11 cellular contexts compared by ENCODE assay signal in genomic region chr17:2883544-2884203, GRCh38.
DNase-seq lines count a peak whose midpoint lies in the region; FAIRE-seq and TF ChIP-seq lines count a peak whose summit lies in the region.
"Had no signal": no experiment of that assay in that cellular context is flagged by ENCODE, and none has a peak within 500 bp of the region (broad histone marks: within the 10 kb centered on the region; RNA-seq: fewer than 3 reads in every experiment).

No MANE protein-coding gene starts in this region.

- no peak overlapping the region for H3K4ac ChIP-seq in H1 (replicated peaks; ENCODE audit: insufficient read length, low read depth, low read length)

- H2BK20ac ChIP-seq in H1 (ENCODE audit: low read length): no peak overlapping the region

- H3K36me3 ChIP-seq in H1 (ENCODE audit: control insufficient read depth in 2 of 4, insufficient read depth in 4 of 4, low read length in 3 of 4) (no peaks in the 10 kb centered on the region), smooth muscle cell (ENCODE audit: low read depth) (no peaks in the 10 kb centered on the region)
- H3K36me3 ChIP-seq: uterus had no signal

- H3K27ac ChIP-seq in H1 (ENCODE audit: low read depth, low read length) (no peak overlapping the region), smooth muscle cell (ENCODE audit: low read depth) (no peak overlapping the region)
- H3K27ac ChIP-seq: 22Rv1, skin epidermis, uterus had no signal

- no peak for TF ChIP-seq RAD21 in H1 (IDR thresholded peaks at IDR 0.05 in 1 of 2, conservative IDR thresholded peaks at IDR 0.05 in 1 of 2; ENCODE audit: low read depth in 2 of 2, low read length in 2 of 2)

- no peaks in the 10 kb centered on the region for H3K9me3 ChIP-seq in H1 (ENCODE audit: insufficient read depth in 2 of 2, low read depth in 1 of 2, low read length in 1 of 2)
- H3K9me3 ChIP-seq in smooth muscle cell (replicated peaks; ENCODE audit: low read depth): no peaks in the 10 kb centered on the region
- H3K9me3 ChIP-seq: uterus had no signal

- WGBS in H1 (ENCODE audit: extremely low coverage in 1 of 2, insufficient coverage in 1 of 2, insufficient read length in 1 of 2, insufficient replicate concordance in 2 of 2, low coverage in 1 of 2, low lambda C conversion rate in 2 of 2, missing lambda C conversion rate in 1 of 2), 2 experiments: 75% methylated on average over 10 of the region's 10 CpGs; no CpG with 5 or more reads in 1 of the 2 experiments
- WGBS in smooth muscle cell (ENCODE audit: low lambda C conversion rate): 64% methylated on average over 10 of the region's 10 CpGs

- DNase-seq in DMS 273 (lab: John Stamatoyannopoulos, UW; ENCODE audit: unreplicated experiment) (peak; percentile 70), DMS 273 treated with DMSO at 0.1 percent for 48 hours (lab: John Stamatoyannopoulos, UW) (no peak), NCI-H226 (peak; percentile 72), H1 (ENCODE audit: low read depth in 1 of 2, low spot score in 2 of 2) (no peak), retina (peak; percentile 47), 8988T (no peak), smooth muscle cell (lab: John Stamatoyannopoulos, UW; ENCODE audit: unreplicated experiment) (no peak), iPS-NIHi7 (ENCODE audit: extremely low spot score) (no peak)
- DNase-seq: uterus had no signal

- no peak overlapping the region for H2BK120ac ChIP-seq in H1 (replicated peaks; ENCODE audit: low read depth, low read length)

- 0 out of 2 replicates have a peak overlapping the region, but pooled peaks have one; percentile 72 for H2BK15ac ChIP-seq in H1 (ENCODE audit: low read length)

- peak overlapping the region; percentile 73 for H4K8ac ChIP-seq in H1 (ENCODE audit: extremely low read depth, insufficient read depth, low read length)

- H2AK5ac ChIP-seq in H1 (ENCODE audit: low read depth, low read length): 0 out of 2 replicates have a peak overlapping the region, but pooled peaks have one; percentile 15

- H3K9ac ChIP-seq in H1 (replicated peaks in 1 of 4; ENCODE audit: extremely low read depth in 1 of 4, low read depth in 3 of 4, low read length in 3 of 4) (no peak overlapping the region), smooth muscle cell (ENCODE audit: low read depth) (no peak overlapping the region)

- H3K23me2 ChIP-seq in H1 (ENCODE audit: low read depth, low read length): no peaks in the 10 kb centered on the region

- H3K23ac ChIP-seq in H1 (ENCODE audit: insufficient read length): no peak overlapping the region

- H3K18ac ChIP-seq in H1 (ENCODE audit: extremely low read depth, low read length): peak overlapping the region; percentile 85

- TF ChIP-seq POLR2A in H1 (IDR thresholded peaks at IDR 0.05; ENCODE audit: control extremely low read depth in 1 of 2, low read depth in 2 of 2, low read length in 2 of 2): no peak

- H3K4me3 ChIP-seq in H1 (ENCODE audit: extremely low read depth in 1 of 4, insufficient read depth in 2 of 4, low read depth in 3 of 4, low read length in 4 of 4): no peak overlapping the region
- H3K4me3 ChIP-seq in smooth muscle cell: no peak overlapping the region
- H3K4me3 ChIP-seq: skin epidermis, uterus had no signal

- H3K27me3 ChIP-seq in H1 (replicated peaks in 1 of 4; ENCODE audit: control insufficient read depth in 3 of 4, extremely low read depth in 1 of 4, insufficient read depth in 3 of 4, low read length in 3 of 4) (no peaks in the 10 kb centered on the region), smooth muscle cell (ENCODE audit: low read depth) (no peaks in the 10 kb centered on the region)
- H3K27me3 ChIP-seq: uterus had no signal

- H3K4me1 ChIP-seq in H1 (replicated peaks in 1 of 4; ENCODE audit: control insufficient read depth in 3 of 4, insufficient read depth in 4 of 4, low read length in 3 of 4) (peaks cover 0 to 31% (median 15%) of the 10 kb centered on the region in 4 experiments; a peak in 5 of 7 replicates), smooth muscle cell (ENCODE audit: low read depth) (no peaks in the 10 kb centered on the region)
- H3K4me1 ChIP-seq: uterus had no signal

- no peak overlapping the region for H3K14ac ChIP-seq in H1 (ENCODE audit: insufficient read length)

- POLR2A ChIA-PET in H1 (lab: Charles Lee; ENCODE audit: partially characterized antibody): interaction anchor here (0.6 to 2.2 kb wide), 11 partner anchors 9 to 686 kb away, joined by 3 to 13 read pairs (median 3); no protein-coding TSS in a partner anchor

- no peak for TF ChIP-seq CTCF in H1 (IDR thresholded peaks at IDR 0.05; ENCODE audit: control extremely low read depth in 1 of 3, insufficient read depth in 1 of 3, low read depth in 1 of 3, low read length in 3 of 3)
- TF ChIP-seq CTCF in smooth muscle cell (IDR thresholded peaks at IDR 0.05; ENCODE audit: borderline replicate concordance, insufficient read depth, poor library complexity, severe bottlenecking): no peak

- TF ChIP-seq EP300 in H1 (IDR thresholded peaks at IDR 0.05; ENCODE audit: borderline replicate concordance in 1 of 2, low read depth in 2 of 2, low read length in 2 of 2): no peak

- H2AFZ ChIP-seq in H1 (ENCODE audit: low read length) (no peak overlapping the region), smooth muscle cell (ENCODE audit: low read depth) (no peak overlapping the region)

- no peak overlapping the region for H3K4me2 ChIP-seq in H1 (ENCODE audit: insufficient read depth in 1 of 2, low read depth in 2 of 2, low read length in 2 of 2)
- no peak overlapping the region for H3K4me2 ChIP-seq in smooth muscle cell

- peaks cover 16% of the 10 kb centered on the region for H3K79me1 ChIP-seq in H1 (ENCODE audit: low read depth, low read length)

- CTCF ChIA-PET in H1 (lab: Charles Lee; ENCODE audit: partially characterized antibody): interaction anchor here (0.6 to 1.9 kb wide), 9 partner anchors 12 to 129 kb away, joined by 3 to 7 read pairs (median 3); no protein-coding TSS in a partner anchor

- FAIRE-seq in H1 (lab: Jason Lieb, UNC): no peak

- H3K79me2 ChIP-seq in H1 (ENCODE audit: control insufficient read depth in 1 of 2, insufficient read depth in 2 of 2, low read length in 2 of 2): peaks cover 3 to 79% of the 10 kb centered on the region in 2 experiments; a peak in 3 of 4 replicates
- no peaks in the 10 kb centered on the region for H3K79me2 ChIP-seq in smooth muscle cell (ENCODE audit: low read depth)

- H2BK5ac ChIP-seq in H1 (ENCODE audit: low read depth, low read length): peak overlapping the region; percentile 71; the same call in 1 of the 2 replicates

- no peak overlapping the region for H4K5ac ChIP-seq in H1 (ENCODE audit: insufficient read length, low read depth, low read length)

- H2BK12ac ChIP-seq in H1 (ENCODE audit: low read depth, low read length): 0 out of 2 replicates have a peak overlapping the region, but pooled peaks have one; percentile 55

- no peaks in the 10 kb centered on the region for H3F3A ChIP-seq in smooth muscle cell (ENCODE audit: low read depth)

- no peak overlapping the region for H3K56ac ChIP-seq in H1 (replicated peaks; ENCODE audit: insufficient read length, low read depth, low read length)

- H4K20me1 ChIP-seq in H1 (replicated peaks in 1 of 2; ENCODE audit: control insufficient read depth in 1 of 2, insufficient read depth in 2 of 2, low read length in 2 of 2): peaks cover 0 to 8% of the 10 kb centered on the region in 2 experiments
- no peaks in the 10 kb centered on the region for H4K20me1 ChIP-seq in smooth muscle cell (ENCODE audit: low read depth)

- no peak overlapping the region for H4K91ac ChIP-seq in H1 (replicated peaks; ENCODE audit: insufficient read length, low read length)

TF ChIP-seq in H1, 55 proteins besides CTCF, POLR2A, EP300 and RAD21 (continues in another document):
- TF ChIP-seq E2F6 (IDR thresholded peaks at IDR 0.05) (no peak), HDAC6 (IDR thresholded peaks at IDR 0.05; ENCODE audit: low read depth, low read length) (no peak), CHD2 (IDR thresholded peaks at IDR 0.05; ENCODE audit: low read length) (no peak), SP4 (IDR thresholded peaks at IDR 0.05; ENCODE audit: low read length) (no peak), RXRA (IDR thresholded peaks at IDR 0.05; ENCODE audit: insufficient read depth, low read depth, low read length) (no peak), CBX5 (IDR thresholded peaks at IDR 0.05; ENCODE audit: low read depth, low read length) (no peak), SP1 (IDR thresholded peaks at IDR 0.05; ENCODE audit: low read depth, low read length) (no peak), SAP30 (IDR thresholded peaks at IDR 0.05; ENCODE audit: insufficient read depth, insufficient replicate concordance, low read length) (no peak), ATF2 (IDR thresholded peaks at IDR 0.05; ENCODE audit: low read length) (no peak), HDAC2 (IDR thresholded peaks at IDR 0.05; ENCODE audit: borderline replicate concordance in 1 of 2, low read depth in 2 of 2, low read length in 2 of 2) (no peak), BACH1 (IDR thresholded peaks at IDR 0.05; ENCODE audit: low read length) (no peak), CTBP2 (IDR thresholded peaks at IDR 0.05; ENCODE audit: borderline replicate concordance, insufficient read depth, insufficient read length, low read length) (no peak), TAF1 (IDR thresholded peaks at IDR 0.05; ENCODE audit: low read depth, low read length) (no peak)

Comparison
In these comparisons a context has a peak if more than half of its experiments do, and no peak if none do; other contexts are left out.
1. DNase-seq: peak in DMS 273 (single experiment), NCI-H226 (single experiment) and retina (single experiment); none in DMS 273 treated with DMSO at 0.1 percent for 48 hours (single experiment), H1 (0 of 2), 8988T (single experiment), smooth muscle cell (single experiment) and iPS-NIHi7 (single experiment).